9 cellular contexts compared by ENCODE assay signal in the genomic region with DNA sequence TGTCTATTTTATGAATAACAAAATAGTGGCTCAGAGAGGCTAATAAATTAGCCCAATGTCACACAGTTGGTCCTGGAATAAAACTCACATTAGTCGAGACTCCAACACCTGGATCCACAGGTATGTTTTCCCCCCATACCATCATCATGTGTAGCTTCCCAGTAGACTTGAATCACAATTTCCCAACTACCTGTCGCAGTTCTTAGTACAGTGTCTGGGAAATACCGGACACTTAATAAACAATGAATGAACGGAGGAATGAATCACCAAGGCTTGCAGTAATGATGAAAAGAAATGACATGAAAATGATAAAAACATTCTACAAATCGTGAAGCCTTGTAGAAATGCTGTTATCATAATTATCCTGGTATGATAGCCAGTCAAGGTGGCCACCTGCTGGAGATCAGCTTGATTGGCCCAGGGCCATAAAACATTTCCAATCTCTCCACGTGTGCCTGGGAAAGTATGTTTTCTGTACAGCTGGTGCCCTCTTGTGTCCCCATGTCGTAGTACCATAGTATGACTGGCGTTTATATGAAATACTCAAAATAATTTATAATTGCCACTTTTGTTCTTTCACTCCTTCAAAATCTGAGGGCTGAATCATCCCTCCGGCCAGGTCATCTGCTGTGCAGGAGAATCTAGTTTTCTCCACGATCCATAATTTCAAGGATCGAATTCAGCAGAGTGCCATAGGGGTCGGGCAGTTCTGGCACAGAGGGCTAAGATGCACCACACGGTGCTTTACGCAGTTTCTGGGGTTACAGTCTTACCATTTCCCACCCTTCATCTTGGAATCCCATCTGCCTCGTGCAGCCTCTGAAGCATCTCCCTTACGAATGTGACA.
DNase-seq lines count a peak whose midpoint lies in the region; ATAC-seq and TF ChIP-seq lines count a peak whose summit lies in the region.
"Had no signal": no experiment of that assay in that cellular context is flagged by ENCODE, and none has a peak within 500 bp of the region (broad histone marks: within the 10 kb centered on the region; RNA-seq: fewer than 3 reads in every experiment).

No MANE protein-coding gene starts in this region.

- peaks cover 4% of the 10 kb centered on the region for H3K36me3 Mint-ChIP-seq in Calu3 (ENCODE audit: insufficient read depth, unreplicated experiment)
- no peaks in the 10 kb centered on the region for H3K36me3 Mint-ChIP-seq in activated CD4-positive, alpha-beta memory T cell treated with anti-CD3 and anti-CD28 coated beads for 36 hours

- no peaks in the 10 kb centered on the region for H3K27me3 ChIP-seq in Karpas-422 (ENCODE audit: low read length)
- no peaks in the 10 kb centered on the region for H3K27me3 ChIP-seq in aorta (ENCODE audit: control insufficient read depth in 1 of 2, insufficient read depth in 2 of 2, low read length in 1 of 2)

- POLR2A ChIA-PET in activated CD4-positive, alpha-beta memory T cell treated with anti-CD3 and anti-CD28 coated beads for 36 hours (lab: Charles Lee) = no interaction called here

- H3K4me2 ChIP-seq in Karpas-422 (ENCODE audit: low read depth, low read length, poor library complexity, severe bottlenecking) = no peak overlapping the region

- H3K79me2 ChIP-seq in Karpas-422 (ENCODE audit: low read length) = no peaks in the 10 kb centered on the region

- H3K36me3 ChIP-seq in Karpas-422 (ENCODE audit: insufficient read depth, low read length) = no peaks in the 10 kb centered on the region
- H3K36me3 ChIP-seq in aorta (ENCODE audit: control insufficient read depth in 1 of 2, insufficient read depth in 2 of 2, low read length in 1 of 2) = no peaks in the 10 kb centered on the region
- H3K36me3 ChIP-seq: thoracic aorta had no signal

- H3K9me3 ChIP-seq in Karpas-422 (ENCODE audit: low read length) (no peaks in the 10 kb centered on the region), aorta (ENCODE audit: control insufficient read depth, low read length) (no peaks in the 10 kb centered on the region)
- H3K9me3 ChIP-seq: thoracic aorta had no signal

- WGBS in aorta, 2 donors = 54 to 59% methylated on average over 16 of the region's 16 CpGs

- H3K4me3 Mint-ChIP-seq in Calu3 (ENCODE audit: low read depth, unreplicated experiment) = no peak overlapping the region
- no peak overlapping the region for H3K4me3 Mint-ChIP-seq in activated CD4-positive, alpha-beta memory T cell treated with anti-CD3 and anti-CD28 coated beads for 36 hours

- TF ChIP-seq POLR2A in GM18505 (IDR thresholded peaks at IDR 0.05; ENCODE audit: borderline replicate concordance, extremely low read depth, insufficient read depth, insufficient read length) = no peak

- DNase-seq in Calu3 = peak; percentile 71
- peak; percentile 75 for DNase-seq in Karpas-422
- peak; percentile 79 for DNase-seq in RKO (ENCODE audit: low spot score)
- DNase-seq in fibroblast of pulmonary artery (ENCODE audit: low read depth) = peak; percentile 39
- no peak for DNase-seq in aorta
- no peak for DNase-seq in activated CD4-positive, alpha-beta memory T cell treated with anti-CD3 and anti-CD28 coated beads for 36 hours
- no peak for DNase-seq in NCI-H446 treated with DMSO at 0.1 percent for 48 hours (lab: John Stamatoyannopoulos, UW)

- CTCF ChIA-PET in Calu3 (lab: Charles Lee) = interaction anchor here (0.9 to 3.8 kb wide), 7 partner anchors 15 to 155 kb away, joined by 3 to 32 read pairs (median 4); no protein-coding TSS in a partner anchor
- CTCF ChIA-PET in activated CD4-positive, alpha-beta memory T cell treated with anti-CD3 and anti-CD28 coated beads for 36 hours (lab: Charles Lee) = no interaction called here

- no peaks in the 10 kb centered on the region for H4K20me1 ChIP-seq in Karpas-422 (ENCODE audit: insufficient read depth, low read depth, low read length)

- H3K9me2 ChIP-seq in Karpas-422 (replicated peaks; ENCODE audit: insufficient read depth, low read length) = no peaks in the 10 kb centered on the region

- TF ChIP-seq CTCF in Calu3 (IDR thresholded peaks at IDR 0.05; ENCODE audit: unreplicated experiment) = peak; percentile 86
- TF ChIP-seq CTCF in fibroblast of pulmonary artery (IDR thresholded peaks at IDR 0.05; ENCODE audit: low read length, missing control alignments) = peak; percentile 32

- H3K27ac Mint-ChIP-seq in Calu3 (ENCODE audit: unreplicated experiment) = no peak overlapping the region
- H3K27ac Mint-ChIP-seq in activated CD4-positive, alpha-beta memory T cell treated with anti-CD3 and anti-CD28 coated beads for 36 hours = no peak overlapping the region

- H3K27ac ChIP-seq in Karpas-422 (ENCODE audit: low read length) (no peak overlapping the region), aorta (ENCODE audit: low read depth in 1 of 2, low read length in 2 of 2) (no peak overlapping the region)
- H3K27ac ChIP-seq: thoracic aorta had no signal

- H3K9me3 Mint-ChIP-seq in Calu3 (ENCODE audit: low read depth, unreplicated experiment) = no peaks in the 10 kb centered on the region
- no peaks in the 10 kb centered on the region for H3K9me3 Mint-ChIP-seq in activated CD4-positive, alpha-beta memory T cell treated with anti-CD3 and anti-CD28 coated beads for 36 hours

- no peak overlapping the region for H3K4me3 ChIP-seq in Karpas-422 (ENCODE audit: low read length)
- no peak overlapping the region for H3K4me3 ChIP-seq in fibroblast of pulmonary artery (replicated peaks; ENCODE audit: low read depth, low read length)
- no peak overlapping the region for H3K4me3 ChIP-seq in aorta (ENCODE audit: low read length in 2 of 2)
- H3K4me3 ChIP-seq: thoracic aorta had no signal

- H2AFZ ChIP-seq in Karpas-422 (ENCODE audit: low read length) = no peak overlapping the region

- H3K4me1 ChIP-seq in Karpas-422 (ENCODE audit: low read length) (no peaks in the 10 kb centered on the region), aorta (ENCODE audit: control insufficient read depth in 1 of 2, insufficient read depth in 2 of 2, low read length in 2 of 2) (no peaks in the 10 kb centered on the region)

- ATAC-seq in aorta (ENCODE audit: low FRiP score) (no peak), GM18505 (IDR thresholded peaks at IDR 0.05; ENCODE audit: unreplicated experiment) (no peak)

- H3K4me1 Mint-ChIP-seq in Calu3 (ENCODE audit: low read depth, unreplicated experiment) = no peaks in the 10 kb centered on the region
- no peaks in the 10 kb centered on the region for H3K4me1 Mint-ChIP-seq in activated CD4-positive, alpha-beta memory T cell treated with anti-CD3 and anti-CD28 coated beads for 36 hours (ENCODE audit: low read depth)

- intact Hi-C loops in Calu3 (cut with micrococcal nuclease; ENCODE audit: unreplicated experiment) = loop anchor here (1.0 to 5.0 kb wide), 4 partner anchors 102 to 1950 kb away; no protein-coding TSS in a partner anchor
- intact Hi-C loops in aorta (cut with DNase I) = no loop called here
- intact Hi-C loops in activated CD4-positive, alpha-beta memory T cell treated with anti-CD3 and anti-CD28 coated beads for 36 hours (cut with micrococcal nuclease) = no loop called here

- no peak overlapping the region for H3K9ac ChIP-seq in Karpas-422 (ENCODE audit: low read length)

- peaks cover 33% of the 10 kb centered on the region for H3K27me3 Mint-ChIP-seq in Calu3 (ENCODE audit: unreplicated experiment)
- H3K27me3 Mint-ChIP-seq in activated CD4-positive, alpha-beta memory T cell treated with anti-CD3 and anti-CD28 coated beads for 36 hours = no peaks in the 10 kb centered on the region

- no TSS peak for BruUV-seq in Calu3 (replicated peaks; lab: Mats Ljungman, UMichigan)

Comparison
In these comparisons a context has a peak if more than half of its experiments do, and no peak if none do; other contexts are left out.
1. DNase-seq: peak in Calu3 (single experiment), Karpas-422 (single experiment), RKO (single experiment) and fibroblast of pulmonary artery (single experiment); none in aorta (0 of 2), activated CD4-positive, alpha-beta memory T cell treated with anti-CD3 and anti-CD28 coated beads for 36 hours (single experiment) and NCI-H446 treated with DMSO at 0.1 percent for 48 hours (single experiment).